ENCODE assay signal across 1 cellular context in genomic region chr11:62552931-62553838, GRCh38.
A peak's percentile ranks its signal among the peaks of the same experiment; 100 is the strongest.
TF ChIP-seq lines count a peak whose summit lies in the region.

No MANE protein-coding gene starts in this region.

TF ChIP-seq in HepG2, 621 proteins besides CTCF, POLR2A, EP300 and RAD21 (continued from another document):
- TF ChIP-seq UBTF (CRISPR knock-in tag; IDR thresholded peaks at IDR 0.05) (0 out of 2 replicates have a peak, but pooled peaks have one; percentile 22), EHMT2 (IDR thresholded peaks at IDR 0.05; ENCODE audit: borderline replicate concordance, low read depth, low read length) (no peak), HBP1 (CRISPR knock-in tag; IDR thresholded peaks at IDR 0.05; ENCODE audit: low read depth) (no peak), SMAD9 (CRISPR knock-in tag; IDR thresholded peaks at IDR 0.05) (no peak), ZBTB25 (CRISPR knock-in tag; IDR thresholded peaks at IDR 0.05) (no peak), DNMT1 (CRISPR knock-in tag; IDR thresholded peaks at IDR 0.05) (no peak), ZNF614 (CRISPR knock-in tag; IDR thresholded peaks at IDR 0.05; ENCODE audit: borderline replicate concordance) (no peak), SALL1 (CRISPR knock-in tag; IDR thresholded peaks at IDR 0.05) (0 out of 2 replicates have a peak, but pooled peaks have one; percentile 12), ZNF704 (CRISPR knock-in tag; IDR thresholded peaks at IDR 0.05; ENCODE audit: borderline replicate concordance) (no peak), ELF1 (CRISPR knock-in tag; IDR thresholded peaks at IDR 0.05) (no peak), ZFAT (CRISPR knock-in tag; conservative IDR thresholded peaks at IDR 0.05) (no peak), ZBTB39 (CRISPR knock-in tag; IDR thresholded peaks at IDR 0.05) (no peak), ZNF629 (CRISPR knock-in tag; conservative IDR thresholded peaks at IDR 0.05) (no peak), CREBL2 (CRISPR knock-in tag; IDR thresholded peaks at IDR 0.05; ENCODE audit: borderline replicate concordance) (no peak), PAXIP1 (CRISPR knock-in tag; conservative IDR thresholded peaks at IDR 0.05) (no peak), SRY (CRISPR knock-in tag; IDR thresholded peaks at IDR 0.05) (no peak), RBAK (CRISPR knock-in tag; IDR thresholded peaks at IDR 0.05) (no peak), AKAP8 (CRISPR knock-in tag; IDR thresholded peaks at IDR 0.05) (no peak), NR3C1 (CRISPR knock-in tag; IDR thresholded peaks at IDR 0.05) (no peak), KDM5A (IDR thresholded peaks at IDR 0.05; ENCODE audit: borderline replicate concordance, low read length) (0 out of 2 replicates have a peak, but pooled peaks have one; percentile 37), ATM (IDR thresholded peaks at IDR 0.05; ENCODE audit: borderline replicate concordance) (no peak)
